Comparison of ENCODE assay signal across 17 cellular contexts in genomic region chr4:24780936-24781538, GRCh38. TPM values are rescaled to one million over a fixed set of nuclear protein-coding genes. Genes with fewer than 3 reads are reported as not detected.
"Had no signal": no experiment of that assay in that cellular context is flagged by ENCODE, and none has a peak within 500 bp of the region (broad histone marks: within the 10 kb centered on the region; RNA-seq: fewer than 3 reads in every experiment).

No MANE protein-coding gene starts in this region.

- H3K27me3 Mint-ChIP-seq: naive B cell had no signal

- H3K4me1 Mint-ChIP-seq: activated CD4-positive, alpha-beta T cell treated with anti-CD3 and anti-CD28 coated beads for 36 hours; naive B cell had no signal

- DNase-seq: activated CD4-positive, alpha-beta T cell treated with anti-CD3 and anti-CD28 coated beads for 36 hours; activated CD4-positive, alpha-beta T cell treated with anti-CD3 and anti-CD28 coated beads, Interleukin-2, amount 50 U/mL, for 48 hours; activated gamma-delta T cell treated with Interleukin-2 at 50 U/mL for 16 hours; dorsolateral prefrontal cortex; endodermal cell; hypothalamus; islet precursor cell; midbrain; naive B cell; stimulated activated CD4-positive, alpha-beta T cell treated with anti-CD3 and anti-CD28 coated beads, Interleukin-2, amount 100 ng/mL, for 24 hours; stimulated activated naive CD4-positive, alpha-beta T cell treated with Interleukin-2 at 50 U/mL for 16 hours had no signal

- H3K27ac Mint-ChIP-seq: activated CD4-positive, alpha-beta T cell treated with anti-CD3 and anti-CD28 coated beads for 36 hours; activated naive CD4-positive, alpha-beta T cell treated with anti-CD3 and anti-CD28 coated beads, Interleukin-2, amount 50 U/mL, for 72 hours; endodermal cell; naive B cell; progenitor cell of endocrine pancreas had no signal

- H3K36me3 Mint-ChIP-seq: activated naive CD4-positive, alpha-beta T cell treated with anti-CD3 and anti-CD28 coated beads, Interleukin-2, amount 50 U/mL, for 72 hours; naive B cell had no signal

- H3K9me3 Mint-ChIP-seq: neural crest cell had no signal

- H3K4me3 ChIP-seq: lung had no signal

- H3K27ac ChIP-seq: epithelial cell of prostate had no signal

- H3K27me3 ChIP-seq: dorsolateral prefrontal cortex had no signal

- H3K4me3 Mint-ChIP-seq: activated CD4-positive, alpha-beta T cell treated with anti-CD3 and anti-CD28 coated beads for 36 hours; endodermal cell; naive B cell; neural crest cell had no signal

RNA-seq across cellular contexts. Expression of gene SOD3, which starts 14.3 kb away (rescaled TPM):
- total RNA-seq: activated CD4-positive, alpha-beta T cell treated with anti-CD3 and anti-CD28 coated beads for 36 hours; activated naive CD4-positive, alpha-beta T cell treated with anti-CD3 and anti-CD28 coated beads, Interleukin-2, amount 50 U/mL, for 72 hours; T-helper 2 cell treated with Interferon-gamma antibody and Interleukin-4, amounts not matched to agents 100 ng/mL and 5 ng/mL, for 36 hours had no signal
